12 cellular contexts compared by ENCODE assay signal in genomic region chr18:48771641-48772380, GRCh38.
DNase-seq lines count a peak whose midpoint lies in the region; ATAC-seq, FAIRE-seq and TF ChIP-seq lines count a peak whose summit lies in the region.
"Had no signal": no experiment of that assay in that cellular context is flagged by ENCODE, and none has a peak within 500 bp of the region (broad histone marks: within the 10 kb centered on the region; RNA-seq: fewer than 3 reads in every experiment).

No MANE protein-coding gene starts in this region.

- H3K9me3 ChIP-seq in gastrocnemius medialis = no peaks in the 10 kb centered on the region

- ATAC-seq in gastrocnemius medialis = peak; percentile 5 to 44
- no peak for ATAC-seq in GM18517 (IDR thresholded peaks at IDR 0.05; ENCODE audit: unreplicated experiment)
- no peak for ATAC-seq in HG02973 (IDR thresholded peaks at IDR 0.05; ENCODE audit: unreplicated experiment)
- ATAC-seq in HG03442 (IDR thresholded peaks at IDR 0.05; ENCODE audit: unreplicated experiment) = no peak

- H3K36me3 ChIP-seq in gastrocnemius medialis = no peaks in the 10 kb centered on the region

- H3K4me3 ChIP-seq in NB4 (ENCODE audit: low read depth, low read length) (no peak overlapping the region), gastrocnemius medialis (no peak overlapping the region)

- intact Hi-C loops in gastrocnemius medialis (cut with DNase I; ENCODE audit: low total_unique reads) = no loop called here

- FAIRE-seq in H54 (lab: Jason Lieb, UNC) = no peak

- peaks cover 40 to 64% of the 10 kb centered on the region in 2 donors for H3K4me1 ChIP-seq in gastrocnemius medialis

- in situ Hi-C loops in gastrocnemius medialis (cut with MboI; ENCODE audit: low sequenced_read_pairs in 4 of 4) = no loop called here

- TF ChIP-seq CTCF in NB4 (IDR thresholded peaks at IDR 0.05; ENCODE audit: low read depth, low read length) (no peak), gastrocnemius medialis (IDR thresholded peaks at IDR 0.05 in 4 of 5, conservative IDR thresholded peaks at IDR 0.05 in 1 of 5) (peak in 1 of 5 experiments; percentile 9)

- peak; percentile 49 for DNase-seq in NB4 (ENCODE audit: low read depth)
- DNase-seq in astrocyte of the hippocampus (ENCODE audit: low read depth, low spot score) = peak; percentile 48
- peak in 1 of 2 donors; percentile 91 for DNase-seq in gastrocnemius medialis
- DNase-seq in H54 (ENCODE audit: insufficient read length, low spot score) = no peak
- DNase-seq: activated CD4-positive, alpha-beta T cell treated with anti-CD3 and anti-CD28 coated beads, Interleukin-2, amount 50 U/mL, for 4 hours; activated effector memory CD4-positive, alpha-beta T cell treated with Interleukin-2 at 50 U/mL for 16 hours; CD4-positive, CD25-positive, alpha-beta regulatory T cell; NCI-H2029 had no signal

- TF ChIP-seq POLR2A in NB4 (IDR thresholded peaks at IDR 0.05; ENCODE audit: extremely low read depth, insufficient read length) (no peak), gastrocnemius medialis (IDR thresholded peaks at IDR 0.05) (no peak), H54 (IDR thresholded peaks at IDR 0.05; ENCODE audit: low read depth, low read length) (no peak)

- H3K27me3 ChIP-seq in layer of hippocampus (ENCODE audit: control insufficient read depth, insufficient read depth, low read length) (no peaks in the 10 kb centered on the region), gastrocnemius medialis (no peaks in the 10 kb centered on the region)

- H3K27ac ChIP-seq in layer of hippocampus (ENCODE audit: low read depth, low read length) = peak overlapping the region; percentile 54
- H3K27ac ChIP-seq in gastrocnemius medialis = peak overlapping the region; percentile 52 to 88 (median 76)

Comparison
In these comparisons a context has a peak if more than half of its experiments do, and no peak if none do; other contexts are left out.
1. ATAC-seq: peak in gastrocnemius medialis (2 of 2); none in GM18517 (single experiment), HG02973 (single experiment) and HG03442 (single experiment).